In the genomic region with DNA sequence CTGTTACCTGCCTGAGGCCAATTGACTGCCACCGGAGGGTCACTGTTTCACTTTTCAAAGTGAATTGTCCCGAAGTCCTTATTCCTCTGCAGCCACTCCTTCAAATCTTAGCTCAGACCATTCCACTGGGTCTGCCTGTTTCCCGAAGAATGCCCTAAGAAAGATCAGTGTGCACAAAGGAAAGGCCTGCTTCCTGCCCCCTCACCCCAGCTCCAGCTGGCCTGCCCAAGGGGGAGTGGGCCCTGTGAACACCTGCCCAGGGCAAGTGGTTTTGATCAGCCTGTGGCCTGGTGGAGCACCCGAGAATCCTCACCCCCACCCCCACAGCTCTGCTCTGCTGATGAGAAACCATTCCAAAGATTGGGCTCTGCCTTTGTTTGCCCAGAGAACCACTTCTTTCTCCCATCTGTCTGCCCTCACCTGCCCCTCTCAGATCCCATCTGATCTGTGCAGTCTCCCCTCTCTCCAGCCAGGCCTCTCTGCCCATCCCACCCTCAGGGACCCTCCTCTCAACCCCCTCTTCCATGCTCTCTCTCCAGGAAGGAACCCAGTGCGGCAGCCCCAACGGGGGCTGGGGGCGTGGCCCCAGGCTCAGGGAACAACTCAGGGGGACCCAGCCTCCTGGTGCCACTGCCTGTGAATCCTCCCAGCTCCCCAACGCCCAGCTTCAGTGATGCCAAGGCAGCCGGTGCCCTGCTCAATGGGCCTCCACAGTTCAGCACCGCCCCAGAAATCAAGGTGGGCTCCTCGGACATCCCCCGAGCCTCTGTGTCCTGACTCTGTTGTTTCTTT, we compare ENCODE assay signal across 1 cellular context.
TF ChIP-seq lines count a peak whose summit lies in the region.

No MANE protein-coding gene starts in this region.

TF ChIP-seq in endothelial cell of umbilical vein, 7 proteins besides CTCF, POLR2A, EP300 and RAD21:
- TF ChIP-seq POLR2AphosphoS5 (IDR thresholded peaks at IDR 0.05; ENCODE audit: insufficient read depth, low read depth, low read length) (peak; percentile 73), MAX (IDR thresholded peaks at IDR 0.05; ENCODE audit: insufficient read depth, insufficient read length) (no peak)
